ENCODE assay signal across 9 cellular contexts in genomic region chr11:117315285-117316196, GRCh38. TPM values are rescaled to one million over a fixed set of nuclear protein-coding genes. Genes with fewer than 3 reads are reported as not detected.
DNase-seq lines count a peak whose midpoint lies in the region; ATAC-seq, FAIRE-seq and TF ChIP-seq lines count a peak whose summit lies in the region.
"Had no signal": no experiment of that assay in that cellular context is flagged by ENCODE, and none has a peak within 500 bp of the region (broad histone marks: within the 10 kb centered on the region; RNA-seq: fewer than 3 reads in every experiment).

No MANE protein-coding gene starts in this region.

- 1 to 11% (median 2%) methylated on average over 9 to 61 of the region's 62 CpGs for WGBS in adrenal gland, 4 donors

- intact Hi-C loops in adrenal gland (cut with DNase I) = loop anchor here (5.0 to 10.0 kb wide), 2 partner anchors 71 to 83 kb away; partner anchors contain the start of genes PCSK7 (in 1 of the 2) and RNF214 (in 1 of the 2)

- no peak for TF ChIP-seq CTCF in adrenal gland (IDR thresholded peaks at IDR 0.05)

- H3K36me3 ChIP-seq in adrenal gland (replicated peaks in 1 of 2) = no peaks in the 10 kb centered on the region

- FAIRE-seq in HTR-8/SVneo (lab: Jason Lieb, UNC) = peak; percentile 16
- FAIRE-seq: colon had no signal

- peak overlapping the region in 3 of 5 donors; percentile 14 to 36 (median 30) for H3K27ac ChIP-seq in adrenal gland

- H3K4me1 ChIP-seq in adrenal gland (replicated peaks in 1 of 2) = peaks cover 19 to 41% of the 10 kb centered on the region in 2 donors

- H3K4me3 ChIP-seq in adrenal gland = peak overlapping the region in 3 of 4 donors; percentile 48 to 93 (median 80)
- peak overlapping the region; percentile 71 for H3K4me3 ChIP-seq in iPS-18c (ENCODE audit: insufficient read depth, low read depth, low read length)

- ATAC-seq in HG03097 (IDR thresholded peaks at IDR 0.05; ENCODE audit: low FRiP score, unreplicated experiment) = no peak

- no peak for TF ChIP-seq POLR2A in adrenal gland (IDR thresholded peaks at IDR 0.05)

- H3K9me3 ChIP-seq in adrenal gland (replicated peaks in 1 of 3) = no peaks in the 10 kb centered on the region
- no peaks in the 10 kb centered on the region for H3K9me3 ChIP-seq in iPS-18c (ENCODE audit: control insufficient read depth, insufficient read depth, low read length)

- no peaks in the 10 kb centered on the region for H3K27me3 ChIP-seq in adrenal gland

- DNase-seq in AG08396 (ENCODE audit: low spot score) = peak; percentile 51
- no peak for DNase-seq in HTR-8/SVneo (ENCODE audit: insufficient read length, low spot score)
- DNase-seq in adrenal gland = peak in 3 of 7 donors; percentile 9 to 28 (median 24)
- DNase-seq in stimulated activated CD4-positive, alpha-beta T cell treated with anti-CD3 and anti-CD28 coated beads, Interleukin-2, amount 100 ng/mL, for 48 hours = peak; percentile 7 to 11
- DNase-seq in T1000 (lab: John Stamatoyannopoulos, UW) = no peak
- no peak for DNase-seq in HPDE6-E6E7 (ENCODE audit: extremely low spot score)

RNA-seq across cellular contexts. Expression of gene BACE1, which starts 0.5 kb away (rescaled TPM):
- total RNA-seq in adrenal gland = 10 to 100 TPM; 18.6 to 69.1 (median 39.7) TPM
- polyA plus RNA-seq in adrenal gland = 10 to 100 TPM in 2 of 3 donors, 1 to 10 TPM in 1; 9.5 to 46.9 (median 11.8) TPM

RNA-seq across cellular contexts. Expression of gene CEP164, which starts 12.1 kb away (rescaled TPM):
- 10 to 100 TPM; 10.6 to 33.1 (median 21.2) TPM for total RNA-seq in adrenal gland
- 10 to 100 TPM; 14.5 to 82.9 (median 29.0) TPM for polyA plus RNA-seq in adrenal gland

RNA-seq across cellular contexts. Expression of gene BACE1-AS, which starts 24.4 kb away (rescaled TPM):
- 10 to 100 TPM in 3 of 8 donors, 1 to 10 TPM in 5; 4.0 to 11.2 (median 6.8) TPM for total RNA-seq in adrenal gland
- 10 to 100 TPM in 2 of 3 donors, 1 to 10 TPM in 1; 7.3 to 35.1 (median 19.8) TPM for polyA plus RNA-seq in adrenal gland

Comparison
In these comparisons a context has a peak if more than half of its experiments do, and no peak if none do; other contexts are left out.
1. DNase-seq: peak in AG08396 (single experiment) and stimulated activated CD4-positive, alpha-beta T cell treated with anti-CD3 and anti-CD28 coated beads, Interleukin-2, amount 100 ng/mL, for 48 hours (2 of 2); none in HTR-8/SVneo (single experiment), T1000 (single experiment) and HPDE6-E6E7 (single experiment).